13 cellular contexts compared by ENCODE assay signal in genomic region chr13:34369925-34370324, GRCh38.
DNase-seq lines count a peak whose midpoint lies in the region; ATAC-seq and TF ChIP-seq lines count a peak whose summit lies in the region.
"Had no signal": no experiment of that assay in that cellular context is flagged by ENCODE, and none has a peak within 500 bp of the region (broad histone marks: within the 10 kb centered on the region; RNA-seq: fewer than 3 reads in every experiment).

No MANE protein-coding gene starts in this region.

- H3K4me3 ChIP-seq in heart left ventricle = no peak overlapping the region

- intact Hi-C loops in heart left ventricle (cut with DNase I) = no loop called here

- no peak for TF ChIP-seq POLR2A in heart left ventricle (IDR thresholded peaks at IDR 0.05)

- H3K27me3 ChIP-seq in heart left ventricle = no peaks in the 10 kb centered on the region

- TF ChIP-seq CTCF in heart left ventricle (IDR thresholded peaks at IDR 0.05) = no peak

- peaks cover 0 to 11% (median 0%) of the 10 kb centered on the region in 12 donors for H3K9me3 ChIP-seq in heart left ventricle

- peak; percentile 23 for DNase-seq in EL
- DNase-seq in NCI-H446 treated with DMSO at 0.1 percent for 48 hours (lab: John Stamatoyannopoulos, UW) = peak; percentile 54
- DNase-seq in cerebellar cortex (ENCODE audit: low spot score) = peak; percentile 64
- DNase-seq in pons (ENCODE audit: low spot score) = no peak
- DNase-seq in heart left ventricle = no peak
- DNase-seq in inferior parietal cortex (ENCODE audit: extremely low spot score) = no peak
- DNase-seq in Ammon's horn (ENCODE audit: low spot score) = no peak
- DNase-seq: Calu3; CD4-positive, alpha-beta T cell; DMS 273 treated with DMSO at 0.1 percent for 48 hours; GDM1; GOT3; H9 had no signal

- H3K36me3 ChIP-seq in heart left ventricle = no peaks in the 10 kb centered on the region

- ATAC-seq in heart left ventricle = no peak

- no peaks in the 10 kb centered on the region for H3K4me1 ChIP-seq in heart left ventricle

- WGBS in heart left ventricle, 4 donors = 0 to 67% (median 42%) methylated on average over 1 of the region's 1 CpG

- H3K27ac ChIP-seq in heart left ventricle = no peak overlapping the region

Comparison
In these comparisons a context has a peak if more than half of its experiments do, and no peak if none do; other contexts are left out.
1. DNase-seq: peak in EL (single experiment), NCI-H446 treated with DMSO at 0.1 percent for 48 hours (single experiment) and cerebellar cortex (single experiment); none in pons (single experiment), heart left ventricle (0 of 5), inferior parietal cortex (single experiment) and Ammon's horn (single experiment).